ENCODE assay signal across 9 cellular contexts in the genomic region with DNA sequence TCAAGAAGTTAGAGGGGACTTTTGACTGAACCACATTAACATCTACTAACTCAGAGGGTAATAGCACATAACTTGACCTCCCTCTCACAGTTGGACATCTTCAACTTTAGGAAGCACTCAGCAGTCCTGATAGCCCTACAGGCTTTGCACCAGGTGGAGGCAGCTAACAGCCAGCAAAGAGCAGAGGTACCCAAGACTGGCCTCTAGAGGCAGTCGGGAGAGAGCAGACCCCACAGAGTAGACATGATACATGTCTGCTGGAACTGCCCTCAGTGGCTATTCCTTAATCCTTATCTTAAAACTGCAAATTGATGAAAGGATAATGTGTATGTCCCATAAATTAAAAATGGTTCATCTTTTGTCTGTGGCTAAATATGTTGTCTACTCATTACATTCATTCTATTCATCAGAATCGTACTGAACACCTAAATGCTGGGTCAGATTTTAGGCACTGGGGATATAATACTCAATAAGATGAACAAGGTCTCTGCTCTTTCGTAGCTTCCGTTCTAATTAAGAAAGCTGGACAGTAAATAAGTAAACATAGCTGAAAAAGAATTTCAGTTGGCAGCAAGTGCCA. TPM values are rescaled to one million over a fixed set of nuclear protein-coding genes. Genes with fewer than 3 reads are reported as not detected.
DNase-seq lines count a peak whose midpoint lies in the region; ATAC-seq, FAIRE-seq and TF ChIP-seq lines count a peak whose summit lies in the region.
"Had no signal": no experiment of that assay in that cellular context is flagged by ENCODE, and none has a peak within 500 bp of the region (broad histone marks: within the 10 kb centered on the region; RNA-seq: fewer than 3 reads in every experiment).

No MANE protein-coding gene starts in this region.

- H3K79me2 ChIP-seq in SK-N-SH (ENCODE audit: insufficient read depth) (peaks cover 38% of the 10 kb centered on the region; the same call in 1 of the 2 replicates), osteoblast (ENCODE audit: insufficient read depth, low read length) (peaks cover 61% of the 10 kb centered on the region)

- no peaks in the 10 kb centered on the region for H3K9me3 Mint-ChIP-seq in effector memory CD8-positive, alpha-beta T cell

- H2AFZ ChIP-seq in SK-N-SH (ENCODE audit: low read depth) = no peak overlapping the region
- no peak overlapping the region for H2AFZ ChIP-seq in osteoblast (ENCODE audit: low read length)

- H3K36me3 Mint-ChIP-seq in effector memory CD8-positive, alpha-beta T cell (ENCODE audit: insufficient read depth) = peaks cover 28% of the 10 kb centered on the region

- POLR2A ChIA-PET in A549 (lab: Yijun Ruan, JAX) (no interaction called here), SK-N-SH (lab: Yijun Ruan, JAX) (no interaction called here)

- no peak overlapping the region for H3K9ac ChIP-seq in SK-N-SH

- H3K27me3 Mint-ChIP-seq in effector memory CD8-positive, alpha-beta T cell = no peaks in the 10 kb centered on the region

- TF ChIP-seq RAD21 in A549 (conservative IDR thresholded peaks at IDR 0.05 in 1 of 2, IDR thresholded peaks at IDR 0.05 in 1 of 2) (peak in 1 of 2 experiments; percentile 42; a peak in 2 of 5 replicates), SK-N-SH (IDR thresholded peaks at IDR 0.05; ENCODE audit: low read length) (peak; percentile 36)

- H3K4me3 ChIP-seq in A549 = no peak overlapping the region
- H3K4me3 ChIP-seq in SK-N-SH (ENCODE audit: low read depth in 2 of 2, low read length in 1 of 2) = no peak overlapping the region
- no peak overlapping the region for H3K4me3 ChIP-seq in osteoblast (ENCODE audit: insufficient read depth, low read length)
- H3K4me3 ChIP-seq: upper lobe of left lung had no signal

- TF ChIP-seq EP300 in A549 (IDR thresholded peaks at IDR 0.05) = no peak
- no peak for TF ChIP-seq EP300 in SK-N-SH (IDR thresholded peaks at IDR 0.05; ENCODE audit: borderline replicate concordance in 1 of 2, low read depth in 1 of 2, low read length in 1 of 2)

- H3K4me2 ChIP-seq in A549 = no peak overlapping the region
- H3K4me2 ChIP-seq in SK-N-SH = no peak overlapping the region
- H3K4me2 ChIP-seq in osteoblast (ENCODE audit: insufficient read depth, low read length) = no peak overlapping the region

- H3K4me1 Mint-ChIP-seq in effector memory CD8-positive, alpha-beta T cell (ENCODE audit: low read depth in 2 of 2) = peaks cover 26 to 41% of the 10 kb centered on the region in 2 donors

- 77% methylated on average over 4 of the region's 4 CpGs for WGBS in A549 (ENCODE audit: missing lambda C conversion rate)
- 88% methylated on average over 4 of the region's 4 CpGs for WGBS in SK-N-SH (ENCODE audit: low lambda C conversion rate)

- ATAC-seq in A549 (peak; percentile 100), GM18502 (IDR thresholded peaks at IDR 0.05; ENCODE audit: poor library complexity, unreplicated experiment) (peak; percentile 79), HG03095 (IDR thresholded peaks at IDR 0.05; ENCODE audit: unreplicated experiment) (peak; percentile 65), GM19328 (IDR thresholded peaks at IDR 0.05; ENCODE audit: unreplicated experiment) (no peak)
- peak; percentile 78 for ATAC-seq in effector memory CD8-positive, alpha-beta T cell (replicated peaks)

- peaks cover 20% of the 10 kb centered on the region for H4K20me1 ChIP-seq in SK-N-SH (ENCODE audit: insufficient read depth)
- H4K20me1 ChIP-seq in osteoblast (ENCODE audit: insufficient read depth, low read length) = peaks cover 17% of the 10 kb centered on the region

- FAIRE-seq in A549 (lab: Jason Lieb, UNC) = no peak

- no peaks in the 10 kb centered on the region for H3K9me2 ChIP-seq in SK-N-SH

- DNase-seq in A549 (ENCODE audit: low read depth in 1 of 2, low spot score in 1 of 2) (peak; percentile 46 to 53), SK-N-SH (peak; percentile 50), osteoblast (ENCODE audit: insufficient read length, low spot score, missing footprints) (no peak)
- DNase-seq in effector memory CD8-positive, alpha-beta T cell = peak in 1 of 3 experiments; percentile 22
- no peak for DNase-seq in stimulated activated naive CD4-positive, alpha-beta T cell treated with Interleukin-2 at 50 U/mL for 16 hours (lab: John Stamatoyannopoulos, UW)

- TF ChIP-seq CTCF in A549 (IDR thresholded peaks at IDR 0.05) = peak; percentile 37
- TF ChIP-seq CTCF in SK-N-SH (IDR thresholded peaks at IDR 0.05) = peak; percentile 52
- peak; percentile 53 for TF ChIP-seq CTCF in osteoblast (IDR thresholded peaks at IDR 0.05; ENCODE audit: extremely low read depth, low read depth, low read length)

- no peak overlapping the region for H3K4me3 Mint-ChIP-seq in effector memory CD8-positive, alpha-beta T cell

- H3K4me1 ChIP-seq in A549 = no peaks in the 10 kb centered on the region
- no peaks in the 10 kb centered on the region; a peak in 1 of 4 replicates for H3K4me1 ChIP-seq in SK-N-SH (ENCODE audit: control insufficient read depth in 1 of 2, insufficient read depth in 2 of 2, low read depth in 1 of 2, low read length in 1 of 2)
- H3K4me1 ChIP-seq in osteoblast (ENCODE audit: insufficient read depth, low read length) = peaks cover 21% of the 10 kb centered on the region

- H3K9me3 ChIP-seq in A549 (no peaks in the 10 kb centered on the region), SK-N-SH (no peaks in the 10 kb centered on the region), osteoblast (ENCODE audit: low read depth, low read length) (no peaks in the 10 kb centered on the region)
- H3K9me3 ChIP-seq: upper lobe of left lung had no signal

- peaks cover 12 to 46% of the 10 kb centered on the region in 2 experiments for H3K36me3 ChIP-seq in SK-N-SH (replicated peaks in 1 of 2; ENCODE audit: control insufficient read depth in 1 of 2, insufficient read depth in 2 of 2, low read length in 1 of 2)
- peaks cover 13% of the 10 kb centered on the region for H3K36me3 ChIP-seq in osteoblast (ENCODE audit: insufficient read depth, low read length)

- H3K27ac Mint-ChIP-seq in effector memory CD8-positive, alpha-beta T cell = peak overlapping the region; percentile 20 to 44

- CTCF ChIA-PET in A549 (lab: Yijun Ruan, JAX) = interaction anchor here (0.6 to 2.7 kb wide), 11 partner anchors 8 to 379 kb away, joined by 3 to 14 read pairs (median 4); no protein-coding TSS in a partner anchor
- CTCF ChIA-PET in SK-N-SH (lab: Yijun Ruan, JAX) = interaction anchor here (0.6 to 3.3 kb wide), 4 partner anchors 10 to 36 kb away, joined by 3 to 14 read pairs (median 4); no protein-coding TSS in a partner anchor

- H3K27ac ChIP-seq in A549 (no peak overlapping the region), SK-N-SH (ENCODE audit: low read depth in 2 of 2, low read length in 1 of 2) (no peak overlapping the region), osteoblast (ENCODE audit: low read depth, low read length) (no peak overlapping the region)
- H3K27ac ChIP-seq: upper lobe of left lung had no signal

- no peak for TF ChIP-seq POLR2A in A549 (IDR thresholded peaks at IDR 0.05; ENCODE audit: low read length)

- no peaks in the 10 kb centered on the region for H3K27me3 ChIP-seq in SK-N-SH (ENCODE audit: insufficient read depth)
- H3K27me3 ChIP-seq in osteoblast (ENCODE audit: insufficient read depth, low read length) = no peaks in the 10 kb centered on the region
- H3K27me3 ChIP-seq: upper lobe of left lung had no signal

- H3F3A ChIP-seq in SK-N-SH (replicated peaks; ENCODE audit: insufficient read depth) = no peaks in the 10 kb centered on the region

TF ChIP-seq in A549, 52 proteins besides CTCF, POLR2A, EP300 and RAD21:
- TF ChIP-seq, protein P1, sequence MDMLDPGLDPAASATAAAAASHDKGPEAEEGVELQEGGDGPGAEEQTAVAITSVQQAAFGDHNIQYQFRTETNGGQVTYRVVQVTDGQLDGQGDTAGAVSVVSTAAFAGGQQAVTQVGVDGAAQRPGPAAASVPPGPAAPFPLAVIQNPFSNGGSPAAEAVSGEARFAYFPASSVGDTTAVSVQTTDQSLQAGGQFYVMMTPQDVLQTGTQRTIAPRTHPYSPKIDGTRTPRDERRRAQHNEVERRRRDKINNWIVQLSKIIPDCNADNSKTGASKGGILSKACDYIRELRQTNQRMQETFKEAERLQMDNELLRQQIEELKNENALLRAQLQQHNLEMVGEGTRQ (IDR thresholded peaks at IDR 0.05) = no peak
- no peak for TF ChIP-seq EHF (CRISPR knock-in tag; IDR thresholded peaks at IDR 0.05)
- TF ChIP-seq MAZ (IDR thresholded peaks at IDR 0.05; ENCODE audit: borderline replicate concordance, low read depth, low read length) = no peak

TF ChIP-seq in SK-N-SH, 30 proteins besides CTCF, POLR2A, EP300 and RAD21 (continues in another document):
- TF ChIP-seq, protein P2, sequence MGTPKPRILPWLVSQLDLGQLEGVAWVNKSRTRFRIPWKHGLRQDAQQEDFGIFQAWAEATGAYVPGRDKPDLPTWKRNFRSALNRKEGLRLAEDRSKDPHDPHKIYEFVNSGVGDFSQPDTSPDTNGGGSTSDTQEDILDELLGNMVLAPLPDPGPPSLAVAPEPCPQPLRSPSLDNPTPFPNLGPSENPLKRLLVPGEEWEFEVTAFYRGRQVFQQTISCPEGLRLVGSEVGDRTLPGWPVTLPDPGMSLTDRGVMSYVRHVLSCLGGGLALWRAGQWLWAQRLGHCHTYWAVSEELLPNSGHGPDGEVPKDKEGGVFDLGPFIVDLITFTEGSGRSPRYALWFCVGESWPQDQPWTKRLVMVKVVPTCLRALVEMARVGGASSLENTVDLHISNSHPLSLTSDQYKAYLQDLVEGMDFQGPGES (IDR thresholded peaks at IDR 0.05; ENCODE audit: low read depth, low read length) = no peak
- TF ChIP-seq, protein P3, sequence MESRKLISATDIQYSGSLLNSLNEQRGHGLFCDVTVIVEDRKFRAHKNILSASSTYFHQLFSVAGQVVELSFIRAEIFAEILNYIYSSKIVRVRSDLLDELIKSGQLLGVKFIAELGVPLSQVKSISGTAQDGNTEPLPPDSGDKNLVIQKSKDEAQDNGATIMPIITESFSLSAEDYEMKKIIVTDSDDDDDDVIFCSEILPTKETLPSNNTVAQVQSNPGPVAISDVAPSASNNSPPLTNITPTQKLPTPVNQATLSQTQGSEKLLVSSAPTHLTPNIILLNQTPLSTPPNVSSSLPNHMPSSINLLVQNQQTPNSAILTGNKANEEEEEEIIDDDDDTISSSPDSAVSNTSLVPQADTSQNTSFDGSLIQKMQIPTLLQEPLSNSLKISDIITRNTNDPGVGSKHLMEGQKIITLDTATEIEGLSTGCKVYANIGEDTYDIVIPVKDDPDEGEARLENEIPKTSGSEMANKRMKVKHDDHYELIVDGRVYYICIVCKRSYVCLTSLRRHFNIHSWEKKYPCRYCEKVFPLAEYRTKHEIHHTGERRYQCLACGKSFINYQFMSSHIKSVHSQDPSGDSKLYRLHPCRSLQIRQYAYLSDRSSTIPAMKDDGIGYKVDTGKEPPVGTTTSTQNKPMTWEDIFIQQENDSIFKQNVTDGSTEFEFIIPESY (IDR thresholded peaks at IDR 0.05; ENCODE audit: borderline replicate concordance, low read depth) = no peak

RNA-seq across cellular contexts. Expression of a gene that starts 49.8 kb away (rescaled TPM):
- polyA plus RNA-seq in A549 (2011; rRNA removed) = 50.7 and 54.2 TPM in 2 replicates
- polyA plus RNA-seq in A549 (2012; cell fraction: cytosol; rRNA removed) = 12.6 and 12.8 TPM in 2 replicates
- polyA plus RNA-seq in A549 (2012; cell fraction: nucleus; rRNA removed) = 8.1 and 12.8 TPM in 2 replicates
- polyA plus RNA-seq in A549 (2017; fragmentation: RNase III; extraction: RNeasy Plus Mini Kit Qiagen cat#74134 plus additional on column Dnase treatment) = 28.4 to 30.2 TPM (median 30.1 TPM) in 3 replicates
- polyA minus RNA-seq in A549 (2011; rRNA and poly(A)+ RNA removed) = 38.6 and 42.2 TPM in 2 replicates
- 15.7 and 18.7 TPM in 2 replicates for polyA plus RNA-seq in SK-N-SH (2012; rRNA removed)
- polyA plus RNA-seq in SK-N-SH (2012; cell fraction: cytosol; rRNA removed) = 24.9 and 27.9 TPM in 2 replicates
- polyA plus RNA-seq in SK-N-SH (2012; cell fraction: nucleus; rRNA removed) = 15.2 and 23.1 TPM in 2 replicates
- 53.2 and 56.6 TPM in 2 replicates for total RNA-seq in osteoblast

Comparison
In these comparisons a context has a peak if more than half of its experiments do, and no peak if none do; other contexts are left out.
1. DNase-seq: peak in A549 (2 of 2) and SK-N-SH (single experiment); none in osteoblast (single experiment) and stimulated activated naive CD4-positive, alpha-beta T cell treated with Interleukin-2 at 50 U/mL for 16 hours (single experiment).
2. Peak in every context shown above with its lines, with median percentiles within 50 percentile points of each other: CTCF ChIP-seq.